ENCODE assay signal across 15 cellular contexts in the genomic region with DNA sequence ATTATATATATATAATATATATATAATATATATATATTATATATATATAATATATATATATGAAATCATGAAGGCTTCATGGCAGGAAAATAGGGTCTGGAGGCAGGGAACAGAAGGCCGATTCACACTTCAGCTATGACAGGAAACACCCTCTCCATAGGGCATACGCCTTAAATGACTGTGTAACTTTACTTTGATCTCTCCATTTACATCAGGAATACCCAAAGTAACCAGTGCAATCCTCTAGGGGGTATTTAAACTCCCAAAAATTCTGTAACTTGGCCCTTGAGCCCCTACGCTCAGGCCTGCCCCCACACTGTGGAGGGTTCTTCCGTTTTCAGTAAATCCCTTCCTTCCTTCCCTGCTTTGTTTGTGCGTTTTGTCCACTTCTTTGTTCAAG. TPM values are rescaled to one million over a fixed set of nuclear protein-coding genes. Genes with fewer than 3 reads are reported as not detected.
DNase-seq lines count a peak whose midpoint lies in the region; ATAC-seq, FAIRE-seq and TF ChIP-seq lines count a peak whose summit lies in the region.
"Had no signal": no experiment of that assay in that cellular context is flagged by ENCODE, and none has a peak within 500 bp of the region (broad histone marks: within the 10 kb centered on the region; RNA-seq: fewer than 3 reads in every experiment).

No MANE protein-coding gene starts in this region.

- in situ Hi-C loops in K562 (cut with MboI) = no loop called here

- H3K27ac ChIP-seq in CD4-positive, alpha-beta T cell (ENCODE audit: low read depth, low read length) = peak overlapping the region; percentile 50
- H3K27ac ChIP-seq in K562 (ENCODE audit: extremely low read depth, low read depth, low read length) = no peak overlapping the region

- H3K4me1 ChIP-seq in K562 (replicated peaks in 1 of 2; ENCODE audit: control insufficient read depth in 2 of 2, insufficient read depth in 2 of 2, low read length in 2 of 2) = peaks cover 14 to 17% of the 10 kb centered on the region in 2 experiments; a peak in 4 of 5 replicates
- H3K4me1 ChIP-seq: right lobe of liver had no signal

- no peak for TF ChIP-seq RAD21 in K562 (CRISPR knock-in tag; conservative IDR thresholded peaks at IDR 0.05 in 1 of 2, IDR thresholded peaks at IDR 0.05 in 1 of 2)

- DNase-seq in CD4-positive, alpha-beta T cell = peak in 1 of 10 experiments; percentile 25
- DNase-seq in HT1080 (ENCODE audit: low read depth) (peak; percentile 23), K562 (ENCODE audit: extremely low read depth in 1 of 4, low spot score in 3 of 4) (no peak), NCI-H2107 treated with DMSO at 0.1 percent for 48 hours (lab: John Stamatoyannopoulos, UW; ENCODE audit: unreplicated experiment) (no peak)
- no peak for DNase-seq in natural killer cell treated with Interleukin-12 subunit alpha and Interleukin-12 subunit beta and Interleukin-15 and Interleukin-18, amount 100 ng/mL, for 72 hours (ENCODE audit: low spot score)
- DNase-seq: H9, NCI-H1417 treated with DMSO at 0.1 percent for 48 hours, SIG-M5 had no signal

- no peak for TF ChIP-seq CTCF in CD4-positive, alpha-beta T cell (IDR thresholded peaks at IDR 0.05)
- no peak for TF ChIP-seq CTCF in K562 (IDR thresholded peaks at IDR 0.05 in 2 of 3, conservative IDR thresholded peaks at IDR 0.05 in 1 of 3; ENCODE audit: insufficient read depth in 2 of 3, low read depth in 1 of 3, low read length in 3 of 3)

- H3K9me1 ChIP-seq in K562 (ENCODE audit: control insufficient read depth, insufficient read depth, low read length) = no peaks in the 10 kb centered on the region

- H3K9ac ChIP-seq in K562 (ENCODE audit: insufficient read depth in 1 of 2, low read depth in 2 of 2, low read length in 2 of 2) = no peak overlapping the region

- FAIRE-seq in K562 (lab: Jason Lieb, UNC) = no peak
- FAIRE-seq: bronchial epithelial cell, TTC549 had no signal

- H3K4me1 Mint-ChIP-seq in CD4-positive, alpha-beta T cell (ENCODE audit: low read depth) = peaks cover 59% of the 10 kb centered on the region
- H3K4me1 Mint-ChIP-seq in natural killer cell treated with Interleukin-12 subunit alpha and Interleukin-12 subunit beta and Interleukin-15 and Interleukin-18, amount 100 ng/mL, for 72 hours (ENCODE audit: low read depth in 2 of 2) = peaks cover 56% of the 10 kb centered on the region in 2 donors

- POLR2A ChIA-PET in CD4-positive, alpha-beta T cell (lab: Charles Lee) = interaction anchor here (0.5 to 5.0 kb wide), 13 partner anchors 10 to 154 kb away, joined by 3 to 79 read pairs (median 11); a partner anchor contains a TSS
- POLR2A ChIA-PET in K562 (lab: Yijun Ruan, JAX) = interaction anchor here (0.6 to 0.7 kb wide), 2 partner anchors 66 to 1901 kb away, joined by 3 read pairs; no protein-coding TSS in a partner anchor

- no peaks in the 10 kb centered on the region for H3K9me3 Mint-ChIP-seq in CD4-positive, alpha-beta T cell
- no peaks in the 10 kb centered on the region for H3K9me3 Mint-ChIP-seq in natural killer cell treated with Interleukin-12 subunit alpha and Interleukin-12 subunit beta and Interleukin-15 and Interleukin-18, amount 100 ng/mL, for 72 hours
- H3K9me3 Mint-ChIP-seq: activated naive CD8-positive, alpha-beta T cell treated with anti-CD3 and anti-CD28 coated beads, Interleukin-2, amount 10 ng/mL, durations not matched to agents 7 days and 5 days had no signal

- H3K79me2 ChIP-seq in K562 (ENCODE audit: control insufficient read depth, insufficient read depth, low read length) = peaks cover 5% of the 10 kb centered on the region; the same call in 2 of the 3 replicates

- CTCF ChIA-PET in CD4-positive, alpha-beta T cell (lab: Charles Lee) = interaction anchor here (1.0 to 3.2 kb wide), 5 partner anchors 10 to 102 kb away, joined by 3 to 23 read pairs (median 16); no protein-coding TSS in a partner anchor
- CTCF ChIA-PET in K562 (lab: Yijun Ruan, JAX; ENCODE audit: low intra/inter-chr PET ratio) = no interaction called here

- no peak for TF ChIP-seq EP300 in K562 (IDR thresholded peaks at IDR 0.05; ENCODE audit: low read length)

- no peaks in the 10 kb centered on the region for H3K9me3 ChIP-seq in CD4-positive, alpha-beta T cell (ENCODE audit: control insufficient read depth, low read length)
- no peaks in the 10 kb centered on the region for H3K9me3 ChIP-seq in K562 (replicated peaks; ENCODE audit: control insufficient read depth, insufficient read depth, low read depth, low read length)
- H3K9me3 ChIP-seq: right lobe of liver had no signal

- no peaks in the 10 kb centered on the region for H4K20me1 ChIP-seq in K562 (replicated peaks; ENCODE audit: control insufficient read depth, insufficient read depth, low read length)

- H3K4me3 ChIP-seq in K562 = no peak overlapping the region
- H3K4me3 ChIP-seq: lung, right lobe of liver had no signal

- no peaks in the 10 kb centered on the region for H3K27me3 Mint-ChIP-seq in CD4-positive, alpha-beta T cell
- H3K27me3 Mint-ChIP-seq in natural killer cell treated with Interleukin-12 subunit alpha and Interleukin-12 subunit beta and Interleukin-15 and Interleukin-18, amount 100 ng/mL, for 72 hours = no peaks in the 10 kb centered on the region
- H3K27me3 Mint-ChIP-seq: activated naive CD8-positive, alpha-beta T cell treated with anti-CD3 and anti-CD28 coated beads, Interleukin-2, amount 10 ng/mL, durations not matched to agents 7 days and 5 days had no signal

- no TSS peak for BruUV-seq in K562 (replicated peaks; lab: Mats Ljungman, UMichigan)

- H3K4me3 Mint-ChIP-seq in CD4-positive, alpha-beta T cell = peak overlapping the region; percentile 4
- peak overlapping the region; percentile 85 for H3K4me3 Mint-ChIP-seq in natural killer cell treated with Interleukin-12 subunit alpha and Interleukin-12 subunit beta and Interleukin-15 and Interleukin-18, amount 100 ng/mL, for 72 hours
- H3K4me3 Mint-ChIP-seq: H9 had no signal

- H3K27ac Mint-ChIP-seq in CD4-positive, alpha-beta T cell = peak overlapping the region; percentile 95
- H3K27ac Mint-ChIP-seq in natural killer cell treated with Interleukin-12 subunit alpha and Interleukin-12 subunit beta and Interleukin-15 and Interleukin-18, amount 100 ng/mL, for 72 hours = peak overlapping the region; percentile 95 to 96

- no peaks in the 10 kb centered on the region for H3K27me3 ChIP-seq in CD4-positive, alpha-beta T cell (ENCODE audit: control insufficient read depth, insufficient read depth, low read length)
- no peaks in the 10 kb centered on the region for H3K27me3 ChIP-seq in K562 (ENCODE audit: control insufficient read depth in 2 of 2, insufficient read depth in 2 of 2, low read length in 2 of 2)
- H3K27me3 ChIP-seq: right lobe of liver had no signal

- no peaks in the 10 kb centered on the region for H3K36me3 ChIP-seq in K562 (ENCODE audit: control insufficient read depth, insufficient read depth, low read length)
- H3K36me3 ChIP-seq: right lobe of liver had no signal

- no peak for ATAC-seq in CD4-positive, alpha-beta T cell (ENCODE audit: poor library complexity)
- ATAC-seq in K562 (no peak), GM18861 (IDR thresholded peaks at IDR 0.05; ENCODE audit: unreplicated experiment) (no peak), HG03045 (IDR thresholded peaks at IDR 0.05; ENCODE audit: unreplicated experiment) (no peak)
- ATAC-seq in natural killer cell treated with Interleukin-12 subunit alpha and Interleukin-12 subunit beta and Interleukin-15 and Interleukin-18, amount 100 ng/mL, for 72 hours = no peak

- H2AFZ ChIP-seq in K562 (ENCODE audit: low read depth, low read length) = 0 out of 2 replicates have a peak overlapping the region, but pooled peaks have one; percentile 14

- no peak for TF ChIP-seq POLR2A in K562 (conservative IDR thresholded peaks at IDR 0.05)

- 85% methylated on average over 5 of the region's 5 CpGs for WGBS in K562 (ENCODE audit: insufficient coverage, low coverage, missing lambda C conversion rate)

- no peaks in the 10 kb centered on the region for H3K36me3 Mint-ChIP-seq in CD4-positive, alpha-beta T cell (ENCODE audit: low read depth)
- H3K36me3 Mint-ChIP-seq in natural killer cell treated with Interleukin-12 subunit alpha and Interleukin-12 subunit beta and Interleukin-15 and Interleukin-18, amount 100 ng/mL, for 72 hours = no peaks in the 10 kb centered on the region
- H3K36me3 Mint-ChIP-seq: activated naive CD8-positive, alpha-beta T cell treated with anti-CD3 and anti-CD28 coated beads, Interleukin-2, amount 10 ng/mL, durations not matched to agents 7 days and 5 days had no signal

- no peak overlapping the region for H3K4me2 ChIP-seq in K562 (ENCODE audit: insufficient read depth, low read length)

- intact Hi-C loops in CD4-positive, alpha-beta T cell (cut with DNase I, micrococcal nuclease) = loop anchor here in 1 of 2 experiments (5.0 kb wide), 1 partner anchor 101 kb away; no protein-coding TSS in a partner anchor
- intact Hi-C loops in K562 (cut with micrococcal nuclease) = no loop called here

RNA-seq across cellular contexts. Expression of a gene that starts 40.4 kb away (rescaled TPM):
- 100 to 1,000 TPM; 463 to 487 TPM for total RNA-seq in CD4-positive, alpha-beta T cell
- total RNA-seq in HT1080 (2014; rRNA removed; shearing (Covaris generic)) = 89.3 and 93.2 TPM in 2 replicates
- 109 and 133 TPM in 2 replicates for polyA plus RNA-seq in HT1080 (2015; cell fraction: cytosol; rRNA removed)
- 81.7 and 92.3 TPM in 2 replicates for polyA plus RNA-seq in HT1080 (2015; cell fraction: nucleus; rRNA removed)
- total RNA-seq in K562 (2011; cell fraction: chromatin; rRNA removed; ENCODE audit: low replicate concordance) = 275 and 554 TPM in 2 replicates
- 143 and 198 TPM in 2 replicates for total RNA-seq in K562 (2011; cell fraction: nucleolus; rRNA removed)
- total RNA-seq in K562 (2011; cell fraction: nucleoplasm; rRNA removed) = 367 and 537 TPM in 2 replicates
- total RNA-seq in K562 (2014; rRNA removed) = 263 and 295 TPM in 2 replicates
- 395 and 448 TPM in 2 replicates for total RNA-seq in K562 (2014; rRNA removed; fragmentation: Illumina TruSeq; extraction: Trizol)
- 284 and 309 TPM in 2 replicates for total RNA-seq in K562 (2015; rRNA removed; fragmentation: Illumina TruSeq; extraction: Trizol)
- total RNA-seq in K562 (2021) = 395 and 398 TPM in 2 replicates
- polyA plus RNA-seq in K562 (2011; rRNA removed) = 266 and 328 TPM in 2 replicates
- 100 and 189 TPM in 2 replicates for polyA plus RNA-seq in K562 (2011; cell fraction: cytosol; rRNA removed)
- polyA plus RNA-seq in K562 (2011; cell fraction: nucleus; rRNA removed) = 140 and 172 TPM in 2 replicates
- 237 and 317 TPM in 2 replicates for polyA plus RNA-seq in K562 (2012)
- polyA plus RNA-seq in K562 (2014; fragmentation: Illumina TruSeq; extraction: Trizol) = 383 and 443 TPM in 2 replicates
- 100 to 1,000 TPM; 517 to 617 TPM for polyA plus RNA-seq in K562 (2014; fragmentation: Nextera tagmentation; extraction: Ambion mirVana)
- 284 and 315 TPM in 2 replicates for polyA plus RNA-seq in K562 (2014; rRNA removed)
- polyA minus RNA-seq in K562 (2011; rRNA and poly(A)+ RNA removed) = 312 and 332 TPM in 2 replicates
- polyA minus RNA-seq in K562 (2011; cell fraction: cytosol; rRNA and poly(A)+ RNA removed) = 118 and 128 TPM in 2 replicates
- polyA minus RNA-seq in K562 (2011; cell fraction: nucleus; rRNA and poly(A)+ RNA removed) = 87.6 and 141 TPM in 2 replicates
- total RNA-seq in natural killer cell treated with Interleukin-12 subunit alpha and Interleukin-12 subunit beta and Interleukin-15 and Interleukin-18, amount 100 ng/mL, for 72 hours = 100 to 1,000 TPM; 149 to 210 TPM
